ENCODE assay signal across 2 cellular contexts in the genomic region with DNA sequence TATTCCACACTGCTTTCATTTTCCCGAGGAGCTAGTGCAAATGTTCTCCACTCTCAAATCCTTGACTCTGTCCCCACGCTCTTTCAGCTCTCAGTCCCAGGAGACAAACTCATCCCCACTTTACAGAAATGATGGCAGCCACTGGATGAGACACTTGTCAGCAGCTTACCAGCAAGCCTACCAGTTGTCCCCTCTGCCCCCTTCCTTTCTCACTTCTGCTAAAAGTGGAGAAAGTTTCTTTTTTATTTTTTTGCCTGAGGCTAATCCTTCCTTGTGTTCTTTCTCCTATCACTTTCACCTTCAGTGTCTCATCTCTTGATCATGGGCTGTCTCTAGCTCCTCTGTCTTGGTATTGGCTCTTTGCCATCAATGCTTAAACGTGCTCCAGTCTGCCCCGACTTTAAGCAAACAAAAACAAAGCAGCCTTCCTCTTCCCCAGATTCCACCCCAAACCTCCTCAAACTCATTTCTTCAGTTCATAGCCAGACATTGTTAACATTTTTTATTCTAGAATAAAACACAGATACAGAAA.
TF ChIP-seq lines count a peak whose summit lies in the region.

No MANE protein-coding gene starts in this region.

TF ChIP-seq in IMR-90, 13 proteins besides CTCF, POLR2A, EP300 and RAD21:
- TF ChIP-seq, protein P1, sequence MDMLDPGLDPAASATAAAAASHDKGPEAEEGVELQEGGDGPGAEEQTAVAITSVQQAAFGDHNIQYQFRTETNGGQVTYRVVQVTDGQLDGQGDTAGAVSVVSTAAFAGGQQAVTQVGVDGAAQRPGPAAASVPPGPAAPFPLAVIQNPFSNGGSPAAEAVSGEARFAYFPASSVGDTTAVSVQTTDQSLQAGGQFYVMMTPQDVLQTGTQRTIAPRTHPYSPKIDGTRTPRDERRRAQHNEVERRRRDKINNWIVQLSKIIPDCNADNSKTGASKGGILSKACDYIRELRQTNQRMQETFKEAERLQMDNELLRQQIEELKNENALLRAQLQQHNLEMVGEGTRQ (IDR thresholded peaks at IDR 0.05; ENCODE audit: low read depth, low read length), result no peak
- TF ChIP-seq, protein P2, sequence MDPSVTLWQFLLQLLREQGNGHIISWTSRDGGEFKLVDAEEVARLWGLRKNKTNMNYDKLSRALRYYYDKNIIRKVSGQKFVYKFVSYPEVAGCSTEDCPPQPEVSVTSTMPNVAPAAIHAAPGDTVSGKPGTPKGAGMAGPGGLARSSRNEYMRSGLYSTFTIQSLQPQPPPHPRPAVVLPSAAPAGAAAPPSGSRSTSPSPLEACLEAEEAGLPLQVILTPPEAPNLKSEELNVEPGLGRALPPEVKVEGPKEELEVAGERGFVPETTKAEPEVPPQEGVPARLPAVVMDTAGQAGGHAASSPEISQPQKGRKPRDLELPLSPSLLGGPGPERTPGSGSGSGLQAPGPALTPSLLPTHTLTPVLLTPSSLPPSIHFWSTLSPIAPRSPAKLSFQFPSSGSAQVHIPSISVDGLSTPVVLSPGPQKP (IDR thresholded peaks at IDR 0.05; ENCODE audit: borderline replicate concordance, low read depth, low read length), result no peak
- TF ChIP-seq BHLHE40 (IDR thresholded peaks at IDR 0.05; ENCODE audit: low read depth, low read length) (no peak), RCOR1 (IDR thresholded peaks at IDR 0.05; ENCODE audit: insufficient replicate concordance, low read length) (no peak), CHD1 (IDR thresholded peaks at IDR 0.05; ENCODE audit: low read depth, low read length) (no peak), RFX5 (IDR thresholded peaks at IDR 0.05; ENCODE audit: low read depth, low read length) (no peak), MAFK (IDR thresholded peaks at IDR 0.05; ENCODE audit: low read depth, low read length) (no peak), NFE2L2 (IDR thresholded peaks at IDR 0.05; ENCODE audit: low read depth, low read length) (no peak), MXI1 (IDR thresholded peaks at IDR 0.05; ENCODE audit: borderline replicate concordance, low read depth, low read length) (no peak), SMC3 (IDR thresholded peaks at IDR 0.05; ENCODE audit: low read depth, low read length) (no peak), FOS (IDR thresholded peaks at IDR 0.05; ENCODE audit: low read depth, low read length) (no peak), MAZ (IDR thresholded peaks at IDR 0.05; ENCODE audit: borderline replicate concordance, low read depth, low read length) (no peak), CEBPB (IDR thresholded peaks at IDR 0.05; ENCODE audit: low read depth, low read length) (no peak)

TF ChIP-seq in GM12878, 131 proteins besides CTCF, POLR2A, EP300 and RAD21:
- TF ChIP-seq SPI1 (IDR thresholded peaks at IDR 0.05; ENCODE audit: borderline replicate concordance, insufficient read depth, low read depth, low read length) (peak; percentile 24; the same call in 1 of the 2 replicates), GATAD2B (conservative IDR thresholded peaks at IDR 0.05; ENCODE audit: low read depth) (no peak)
